8 cellular contexts compared by ENCODE assay signal in genomic region chr13:27482996-27483395, GRCh38. TPM values are rescaled to one million over a fixed set of nuclear protein-coding genes. Genes with fewer than 3 reads are reported as not detected.
DNase-seq lines count a peak whose midpoint lies in the region; ATAC-seq and TF ChIP-seq lines count a peak whose summit lies in the region.

No MANE protein-coding gene starts in this region.

- H3K27ac Mint-ChIP-seq in natural killer cell treated with Interleukin-12 subunit alpha and Interleukin-12 subunit beta and Interleukin-15 and Interleukin-18, amount 100 ng/mL, for 72 hours, result peak overlapping the region; percentile 39 to 45
- H3K27ac Mint-ChIP-seq in activated T-helper 1 cell treated with anti-CD3 and anti-CD28 coated beads, Interleukin-12 subunit alpha, Interleukin-12 subunit beta, Interleukin-2, Interleukin-4 antibody, amounts not matched to agents 30 ng/mL and 10 ng/mL and 1 ng/mL, durations not matched to agents 14 hours and 24 hours and 36 hours, result no peak overlapping the region

- no peaks in the 10 kb centered on the region for H3K4me1 ChIP-seq in osteoblast (ENCODE audit: insufficient read depth, low read length)
- peaks cover 0 to 7% (median 0%) of the 10 kb centered on the region in 4 donors for H3K4me1 ChIP-seq in sigmoid colon

- H3K27me3 Mint-ChIP-seq in natural killer cell treated with Interleukin-12 subunit alpha and Interleukin-12 subunit beta and Interleukin-15 and Interleukin-18, amount 100 ng/mL, for 72 hours, result no peaks in the 10 kb centered on the region
- peaks cover 5% of the 10 kb centered on the region for H3K27me3 Mint-ChIP-seq in activated T-helper 1 cell treated with anti-CD3 and anti-CD28 coated beads, Interleukin-12 subunit alpha, Interleukin-12 subunit beta, Interleukin-2, Interleukin-4 antibody, amounts not matched to agents 30 ng/mL and 10 ng/mL and 1 ng/mL, durations not matched to agents 14 hours and 24 hours and 36 hours (ENCODE audit: insufficient read depth)

- H3K79me2 ChIP-seq in osteoblast (ENCODE audit: insufficient read depth, low read length), result no peaks in the 10 kb centered on the region

- peak; percentile 56 for DNase-seq in NB4 (ENCODE audit: low read depth)
- no peak for DNase-seq in natural killer cell treated with Interleukin-12 subunit alpha and Interleukin-12 subunit beta and Interleukin-15 and Interleukin-18, amount 100 ng/mL, for 72 hours (ENCODE audit: low spot score)
- DNase-seq in activated T-helper 1 cell treated with anti-CD3 and anti-CD28 coated beads, Interleukin-12 subunit alpha, Interleukin-12 subunit beta, Interleukin-2, Interleukin-4 antibody, amounts not matched to agents 30 ng/mL and 10 ng/mL and 1 ng/mL, durations not matched to agents 14 hours and 24 hours and 36 hours (ENCODE audit: low spot score), result no peak
- DNase-seq in osteoblast (ENCODE audit: insufficient read length, low spot score, missing footprints), result no peak
- no peak for DNase-seq in C1 segment of cervical spinal cord (lab: John Stamatoyannopoulos, UW)
- DNase-seq in sigmoid colon, result no peak

- WGBS in sigmoid colon, 2 donors, result 44 to 62% methylated on average over 7 of the region's 7 CpGs

- no peak overlapping the region for H2AFZ ChIP-seq in osteoblast (ENCODE audit: low read length)

- H3K4me3 ChIP-seq in NB4 (ENCODE audit: low read depth, low read length) (no peak overlapping the region), osteoblast (ENCODE audit: insufficient read depth, low read length) (no peak overlapping the region), sigmoid colon (no peak overlapping the region)

- no peaks in the 10 kb centered on the region for H3K9me3 ChIP-seq in osteoblast (ENCODE audit: low read depth, low read length)
- H3K9me3 ChIP-seq in sigmoid colon, result peaks cover 0 to 2% (median 0%) of the 10 kb centered on the region in 4 donors

- peak overlapping the region; percentile 41 for H3K4me3 Mint-ChIP-seq in natural killer cell treated with Interleukin-12 subunit alpha and Interleukin-12 subunit beta and Interleukin-15 and Interleukin-18, amount 100 ng/mL, for 72 hours
- no peak overlapping the region for H3K4me3 Mint-ChIP-seq in activated T-helper 1 cell treated with anti-CD3 and anti-CD28 coated beads, Interleukin-12 subunit alpha, Interleukin-12 subunit beta, Interleukin-2, Interleukin-4 antibody, amounts not matched to agents 30 ng/mL and 10 ng/mL and 1 ng/mL, durations not matched to agents 14 hours and 24 hours and 36 hours

- intact Hi-C loops in activated T-helper 1 cell treated with anti-CD3 and anti-CD28 coated beads, Interleukin-12 subunit alpha, Interleukin-12 subunit beta, Interleukin-2, Interleukin-4 antibody, amounts not matched to agents 30 ng/mL and 10 ng/mL and 1 ng/mL, durations not matched to agents 14 hours and 24 hours and 36 hours (cut with micrococcal nuclease), result loop anchor here (5.0 kb wide), 1 partner anchor 344 kb away; no protein-coding TSS in a partner anchor
- intact Hi-C loops in sigmoid colon (cut with DNase I), result no loop called here

- peaks cover 9% of the 10 kb centered on the region for H3K36me3 Mint-ChIP-seq in natural killer cell treated with Interleukin-12 subunit alpha and Interleukin-12 subunit beta and Interleukin-15 and Interleukin-18, amount 100 ng/mL, for 72 hours
- no peaks in the 10 kb centered on the region for H3K36me3 Mint-ChIP-seq in activated T-helper 1 cell treated with anti-CD3 and anti-CD28 coated beads, Interleukin-12 subunit alpha, Interleukin-12 subunit beta, Interleukin-2, Interleukin-4 antibody, amounts not matched to agents 30 ng/mL and 10 ng/mL and 1 ng/mL, durations not matched to agents 14 hours and 24 hours and 36 hours (ENCODE audit: low read depth)

- H3K4me1 Mint-ChIP-seq in natural killer cell treated with Interleukin-12 subunit alpha and Interleukin-12 subunit beta and Interleukin-15 and Interleukin-18, amount 100 ng/mL, for 72 hours (ENCODE audit: low read depth in 2 of 2), result peaks cover 8 to 12% of the 10 kb centered on the region in 2 donors
- H3K4me1 Mint-ChIP-seq in activated T-helper 1 cell treated with anti-CD3 and anti-CD28 coated beads, Interleukin-12 subunit alpha, Interleukin-12 subunit beta, Interleukin-2, Interleukin-4 antibody, amounts not matched to agents 30 ng/mL and 10 ng/mL and 1 ng/mL, durations not matched to agents 14 hours and 24 hours and 36 hours (ENCODE audit: low read depth), result peaks cover 10% of the 10 kb centered on the region

- no peaks in the 10 kb centered on the region for H3K36me3 ChIP-seq in osteoblast (ENCODE audit: insufficient read depth, low read length)
- no peaks in the 10 kb centered on the region for H3K36me3 ChIP-seq in sigmoid colon

- TF ChIP-seq CTCF in NB4 (IDR thresholded peaks at IDR 0.05; ENCODE audit: low read depth, low read length), result no peak
- TF ChIP-seq CTCF in osteoblast (IDR thresholded peaks at IDR 0.05; ENCODE audit: extremely low read depth, low read depth, low read length), result no peak
- TF ChIP-seq CTCF in sigmoid colon (IDR thresholded peaks at IDR 0.05), result no peak

- H3K4me2 ChIP-seq in osteoblast (ENCODE audit: insufficient read depth, low read length), result no peak overlapping the region

- TF ChIP-seq POLR2A in NB4 (IDR thresholded peaks at IDR 0.05; ENCODE audit: extremely low read depth, insufficient read length) (no peak), sigmoid colon (IDR thresholded peaks at IDR 0.05) (no peak)

- no peaks in the 10 kb centered on the region for H4K20me1 ChIP-seq in osteoblast (ENCODE audit: insufficient read depth, low read length)

- H3K9me3 Mint-ChIP-seq in natural killer cell treated with Interleukin-12 subunit alpha and Interleukin-12 subunit beta and Interleukin-15 and Interleukin-18, amount 100 ng/mL, for 72 hours, result peaks cover 5% of the 10 kb centered on the region
- no peaks in the 10 kb centered on the region for H3K9me3 Mint-ChIP-seq in activated T-helper 1 cell treated with anti-CD3 and anti-CD28 coated beads, Interleukin-12 subunit alpha, Interleukin-12 subunit beta, Interleukin-2, Interleukin-4 antibody, amounts not matched to agents 30 ng/mL and 10 ng/mL and 1 ng/mL, durations not matched to agents 14 hours and 24 hours and 36 hours

- TF ChIP-seq EP300 in sigmoid colon (IDR thresholded peaks at IDR 0.05), result no peak

- ATAC-seq in GM19035 (IDR thresholded peaks at IDR 0.05; ENCODE audit: unreplicated experiment), result peak; percentile 92
- peak; percentile 91 for ATAC-seq in HG02798 (IDR thresholded peaks at IDR 0.05; ENCODE audit: poor library complexity, unreplicated experiment)
- ATAC-seq in natural killer cell treated with Interleukin-12 subunit alpha and Interleukin-12 subunit beta and Interleukin-15 and Interleukin-18, amount 100 ng/mL, for 72 hours, result peak; percentile 69 to 79

- H3K27ac ChIP-seq in osteoblast (ENCODE audit: low read depth, low read length), result no peak overlapping the region
- no peak overlapping the region for H3K27ac ChIP-seq in sigmoid colon

- H3K27me3 ChIP-seq in osteoblast (ENCODE audit: insufficient read depth, low read length) (peaks cover 2% of the 10 kb centered on the region), sigmoid colon (no peaks in the 10 kb centered on the region)

RNA-seq across cellular contexts. Expression of gene MTIF3, which starts 32.6 kb away (rescaled TPM):
- 10 to 100 TPM; 31.4 to 41.8 TPM for total RNA-seq in natural killer cell treated with Interleukin-12 subunit alpha and Interleukin-12 subunit beta and Interleukin-15 and Interleukin-18, amount 100 ng/mL, for 72 hours
- total RNA-seq in activated T-helper 1 cell treated with anti-CD3 and anti-CD28 coated beads, Interleukin-12 subunit alpha, Interleukin-12 subunit beta, Interleukin-2, Interleukin-4 antibody, amounts not matched to agents 30 ng/mL and 10 ng/mL and 1 ng/mL, durations not matched to agents 14 hours and 24 hours and 36 hours, result 30.4 and 36.0 TPM in 2 replicates
- total RNA-seq in osteoblast (63.6 and 65.5 TPM in 2 replicates), sigmoid colon (100 to 1,000 TPM in 1 of 4 donors, 10 to 100 TPM in 3; 64.3 to 102 (median 74.4) TPM)
- 100 to 1,000 TPM in 1 of 3 donors, 10 to 100 TPM in 2; 72.9 to 125 (median 86.5) TPM for polyA plus RNA-seq in sigmoid colon

RNA-seq across cellular contexts. Expression of gene GTF3A, which starts 58.6 kb away (rescaled TPM):
- 100 to 1,000 TPM; 107 to 244 TPM for total RNA-seq in natural killer cell treated with Interleukin-12 subunit alpha and Interleukin-12 subunit beta and Interleukin-15 and Interleukin-18, amount 100 ng/mL, for 72 hours
- total RNA-seq in activated T-helper 1 cell treated with anti-CD3 and anti-CD28 coated beads, Interleukin-12 subunit alpha, Interleukin-12 subunit beta, Interleukin-2, Interleukin-4 antibody, amounts not matched to agents 30 ng/mL and 10 ng/mL and 1 ng/mL, durations not matched to agents 14 hours and 24 hours and 36 hours, result 255 and 264 TPM in 2 replicates
- total RNA-seq in osteoblast, result 111 and 115 TPM in 2 replicates
- total RNA-seq in sigmoid colon, result 100 to 1,000 TPM; 135 to 172 (median 154) TPM
- 100 to 1,000 TPM in 1 of 3 donors, 10 to 100 TPM in 2; 76.3 to 113 (median 87.1) TPM for polyA plus RNA-seq in sigmoid colon
